11 cellular contexts compared by ENCODE assay signal in the genomic region with DNA sequence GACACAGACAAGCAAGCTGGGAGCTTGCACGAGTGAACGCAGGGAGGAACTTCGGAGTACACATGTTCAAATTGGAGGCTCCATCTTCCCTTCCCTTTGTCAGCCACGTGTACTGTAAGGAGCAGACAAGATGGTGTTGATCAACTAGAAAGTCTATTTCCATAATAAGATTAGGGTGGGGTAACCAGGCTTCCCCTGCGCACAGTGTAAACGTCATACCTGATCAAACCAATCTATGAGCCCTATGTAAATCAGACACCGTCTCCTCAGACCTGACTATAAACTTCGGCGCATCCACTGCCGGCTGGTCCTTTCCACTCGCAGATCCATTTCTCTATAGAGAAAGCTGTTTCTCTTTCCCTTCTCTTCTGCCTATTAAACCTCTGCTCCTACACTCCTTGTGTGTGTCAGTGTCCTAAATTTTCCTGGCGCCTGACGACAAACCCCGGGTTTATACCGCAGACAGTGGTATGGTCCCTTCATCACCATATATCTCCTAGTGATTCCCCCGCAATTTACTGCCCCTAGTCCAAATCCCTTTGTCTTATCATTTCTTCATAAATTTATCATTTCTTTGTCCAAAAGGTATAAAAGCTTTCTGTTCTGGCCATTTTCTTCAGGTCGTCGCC. TPM values are rescaled to one million over a fixed set of nuclear protein-coding genes. Genes with fewer than 3 reads are reported as not detected.
DNase-seq lines count a peak whose midpoint lies in the region; ATAC-seq and TF ChIP-seq lines count a peak whose summit lies in the region.
"Had no signal": no experiment of that assay in that cellular context is flagged by ENCODE, and none has a peak within 500 bp of the region (broad histone marks: within the 10 kb centered on the region; RNA-seq: fewer than 3 reads in every experiment).

No MANE protein-coding gene starts in this region.

- ATAC-seq in stimulated activated naive CD8-positive, alpha-beta T cell treated with anti-CD3 and anti-CD28 coated beads, Interleukin-15, amount 100 ng/mL, for 72 hours: no peak
- ATAC-seq in Right ventricle myocardium superior (ENCODE audit: poor library complexity): no peak

- no peak overlapping the region for H3K4me2 ChIP-seq in OCI-LY1 (ENCODE audit: low read length)

- H3K36me3 Mint-ChIP-seq in stimulated activated naive CD8-positive, alpha-beta T cell treated with anti-CD3 and anti-CD28 coated beads, Interleukin-15, Interleukin-2, amounts not matched to agents 100 ng/mL and 50 ng/mL, for 24 hours (ENCODE audit: low read depth): no peaks in the 10 kb centered on the region

- H3K9me3 ChIP-seq in OCI-LY1 (ENCODE audit: low read length): no peaks in the 10 kb centered on the region

- DNase-seq in stimulated activated naive CD8-positive, alpha-beta T cell treated with anti-CD3 and anti-CD28 coated beads, Interleukin-15, amount 100 ng/mL, for 72 hours: no peak
- DNase-seq in fibroblast of villous mesenchyme (ENCODE audit: low read depth): peak; percentile 95
- no peak for DNase-seq in Right ventricle myocardium superior
- no peak for DNase-seq in Ammon's horn (ENCODE audit: low spot score)
- no peak for DNase-seq in activated CD4-positive, alpha-beta T cell treated with anti-CD3 and anti-CD28 coated beads for 1 hour
- DNase-seq in NCI-H226: no peak
- DNase-seq: aorta, Karpas-422 had no signal

- no peaks in the 10 kb centered on the region for H4K20me1 ChIP-seq in OCI-LY1 (ENCODE audit: insufficient read depth, low read length)

- peaks cover 16% of the 10 kb centered on the region for H3K4me1 Mint-ChIP-seq in stimulated activated naive CD8-positive, alpha-beta T cell treated with anti-CD3 and anti-CD28 coated beads, Interleukin-15, Interleukin-2, amounts not matched to agents 100 ng/mL and 50 ng/mL, for 24 hours (ENCODE audit: low read depth)
- H3K4me1 Mint-ChIP-seq in stimulated activated naive CD8-positive, alpha-beta T cell treated with anti-CD3 and anti-CD28 coated beads, Interleukin-15, amount 100 ng/mL, for 72 hours: peaks cover 15% of the 10 kb centered on the region

- H3K27ac Mint-ChIP-seq in stimulated activated naive CD8-positive, alpha-beta T cell treated with anti-CD3 and anti-CD28 coated beads, Interleukin-15, Interleukin-2, amounts not matched to agents 100 ng/mL and 50 ng/mL, for 24 hours: peak overlapping the region; percentile 54
- no peak overlapping the region for H3K27ac Mint-ChIP-seq in stimulated activated naive CD8-positive, alpha-beta T cell treated with anti-CD3 and anti-CD28 coated beads, Interleukin-15, amount 100 ng/mL, for 72 hours
- H3K27ac Mint-ChIP-seq: progenitor cell of endocrine pancreas had no signal

- H3K27me3 ChIP-seq in OCI-LY1 (ENCODE audit: insufficient read depth, low read length): no peaks in the 10 kb centered on the region

- no peak overlapping the region for H3K9ac ChIP-seq in OCI-LY1 (ENCODE audit: low read length)

- H3K9me2 ChIP-seq in OCI-LY1 (ENCODE audit: low read depth, low read length): no peaks in the 10 kb centered on the region

- no peaks in the 10 kb centered on the region for H3K79me2 ChIP-seq in OCI-LY1 (ENCODE audit: insufficient read depth, low read length)

- no peaks in the 10 kb centered on the region for H3K27me3 Mint-ChIP-seq in stimulated activated naive CD8-positive, alpha-beta T cell treated with anti-CD3 and anti-CD28 coated beads, Interleukin-15, Interleukin-2, amounts not matched to agents 100 ng/mL and 50 ng/mL, for 24 hours
- no peaks in the 10 kb centered on the region for H3K27me3 Mint-ChIP-seq in stimulated activated naive CD8-positive, alpha-beta T cell treated with anti-CD3 and anti-CD28 coated beads, Interleukin-15, amount 100 ng/mL, for 72 hours
- H3K27me3 Mint-ChIP-seq: progenitor cell of endocrine pancreas had no signal

- no peak overlapping the region for H3K4me3 ChIP-seq in OCI-LY1 (ENCODE audit: low read depth, low read length, poor library complexity, severe bottlenecking)
- peak overlapping the region; percentile 66 for H3K4me3 ChIP-seq in fibroblast of villous mesenchyme (ENCODE audit: low read depth, low read length)

- intact Hi-C loops in Right ventricle myocardium superior (cut with DNase I): loop anchor here (10.0 kb wide), 1 partner anchor 653 kb away; no protein-coding TSS in a partner anchor

- H3K4me1 ChIP-seq in OCI-LY1 (ENCODE audit: insufficient read depth, low read length, severe bottlenecking): peaks cover 38% of the 10 kb centered on the region

- TF ChIP-seq CTCF in OCI-LY1 (IDR thresholded peaks at IDR 0.05; ENCODE audit: low read length) (no peak), fibroblast of villous mesenchyme (IDR thresholded peaks at IDR 0.05; ENCODE audit: insufficient read depth, low read depth, low read length) (no peak)

- H3K27ac ChIP-seq in OCI-LY1 (ENCODE audit: low read depth, low read length, poor library complexity, severe bottlenecking): peak overlapping the region; percentile 48

- H3K4me3 Mint-ChIP-seq in stimulated activated naive CD8-positive, alpha-beta T cell treated with anti-CD3 and anti-CD28 coated beads, Interleukin-15, Interleukin-2, amounts not matched to agents 100 ng/mL and 50 ng/mL, for 24 hours: peak overlapping the region; percentile 58
- no peak overlapping the region for H3K4me3 Mint-ChIP-seq in stimulated activated naive CD8-positive, alpha-beta T cell treated with anti-CD3 and anti-CD28 coated beads, Interleukin-15, amount 100 ng/mL, for 72 hours

- no peaks in the 10 kb centered on the region for H3K36me3 ChIP-seq in OCI-LY1 (ENCODE audit: insufficient read depth, low read length)

- H2AFZ ChIP-seq in OCI-LY1 (ENCODE audit: low read length): peak overlapping the region; percentile 56; the same call in 1 of the 2 replicates

- no peaks in the 10 kb centered on the region for H3F3A ChIP-seq in OCI-LY1 (ENCODE audit: insufficient read depth, low read length)

- no peaks in the 10 kb centered on the region for H3K9me3 Mint-ChIP-seq in stimulated activated naive CD8-positive, alpha-beta T cell treated with anti-CD3 and anti-CD28 coated beads, Interleukin-15, Interleukin-2, amounts not matched to agents 100 ng/mL and 50 ng/mL, for 24 hours
- H3K9me3 Mint-ChIP-seq in stimulated activated naive CD8-positive, alpha-beta T cell treated with anti-CD3 and anti-CD28 coated beads, Interleukin-15, amount 100 ng/mL, for 72 hours: no peaks in the 10 kb centered on the region

RNA-seq across cellular contexts. Expression of gene ETFBKMT, which starts 7.5 kb away (rescaled TPM):
- 2.3 and 2.6 TPM in 2 replicates for total RNA-seq in fibroblast of villous mesenchyme
- 7.0 TPM for total RNA-seq in Right ventricle myocardium superior
